Comparison of ENCODE assay signal across 8 cellular contexts in genomic region chr1:30824736-30825429, GRCh38.
DNase-seq lines count a peak whose midpoint lies in the region; ATAC-seq and TF ChIP-seq lines count a peak whose summit lies in the region.

No MANE protein-coding gene starts in this region.

- DNase-seq in breast epithelium (ENCODE audit: low spot score in 2 of 2) (no peak), naive B cell (no peak), HuH-7 (ENCODE audit: low spot score) (no peak), DMS153 (lab: John Stamatoyannopoulos, UW) (no peak), OCI-M1 (lab: John Stamatoyannopoulos, UW) (no peak)

- no peak overlapping the region for H2AFZ ChIP-seq in ACC112 (ENCODE audit: low read length, unreplicated experiment)

- H3K27ac ChIP-seq in ACC112 (ENCODE audit: low read depth, low read length) (no peak overlapping the region), HUES48 (ENCODE audit: low read depth, low read length) (no peak overlapping the region), breast epithelium (peak overlapping the region; percentile 97 to 98)

- H3K4me3 ChIP-seq in ACC112 (ENCODE audit: low read depth, low read length) (peak overlapping the region; percentile 79), HUES48 (ENCODE audit: low read depth, low read length) (peak overlapping the region; percentile 62), breast epithelium (peak overlapping the region in 2 of 3 donors; percentile 48 to 64)

- H3K9me3 ChIP-seq in HUES48 (ENCODE audit: control insufficient read depth, insufficient read depth, low read length) (no peaks in the 10 kb centered on the region), breast epithelium (no peaks in the 10 kb centered on the region)

- peaks cover 64 to 71% (median 70%) of the 10 kb centered on the region in 3 donors for H3K27me3 Mint-ChIP-seq in naive B cell

- peak overlapping the region in 6 of 8 donors; percentile 28 to 89 (median 56) for H3K4me3 Mint-ChIP-seq in naive B cell

- H3K36me3 Mint-ChIP-seq in naive B cell, result peaks cover 0 to 9% of the 10 kb centered on the region in 2 donors

- H3K9me3 Mint-ChIP-seq in naive B cell, result peaks cover 0 to under 1% (median 0%) of the 10 kb centered on the region in 7 donors

- TF ChIP-seq CTCF in breast epithelium (IDR thresholded peaks at IDR 0.05), result no peak

- H3K27me3 ChIP-seq in ACC112 (ENCODE audit: insufficient read depth, low read length), result peaks cover 11% of the 10 kb centered on the region
- peaks cover 11% of the 10 kb centered on the region for H3K27me3 ChIP-seq in HUES48 (ENCODE audit: control insufficient read depth, insufficient read depth, low read length)
- H3K27me3 ChIP-seq in breast epithelium, result no peaks in the 10 kb centered on the region

- intact Hi-C loops in breast epithelium (cut with DNase I; ENCODE audit: low total_unique reads), result no loop called here

- ATAC-seq in naive B cell (ENCODE audit: low read depth in 2 of 2) (no peak), GM19035 (IDR thresholded peaks at IDR 0.05; ENCODE audit: unreplicated experiment) (no peak)

- H3K4me1 ChIP-seq in ACC112 (ENCODE audit: control insufficient read depth, insufficient read depth, low read length, unreplicated experiment), result peaks cover 18% of the 10 kb centered on the region
- H3K4me1 ChIP-seq in HUES48 (ENCODE audit: control insufficient read depth, insufficient read depth, low read length), result peaks cover 12% of the 10 kb centered on the region
- peaks cover 6 to 16% of the 10 kb centered on the region in 2 donors for H3K4me1 ChIP-seq in breast epithelium

- H3K79me2 ChIP-seq in ACC112 (ENCODE audit: control insufficient read depth, insufficient read depth, low read length, unreplicated experiment), result no peaks in the 10 kb centered on the region

- H3K9ac ChIP-seq in HUES48 (ENCODE audit: low read depth, low read length), result no peak overlapping the region; the same call in 1 of the 2 replicates

- H3K36me3 ChIP-seq in ACC112 (ENCODE audit: insufficient read depth, low read length), result no peaks in the 10 kb centered on the region
- H3K36me3 ChIP-seq in HUES48 (ENCODE audit: control insufficient read depth, insufficient read depth, low read length), result no peaks in the 10 kb centered on the region
- no peaks in the 10 kb centered on the region for H3K36me3 ChIP-seq in breast epithelium

- no peak overlapping the region for H3K27ac Mint-ChIP-seq in naive B cell

- peaks cover 18 to 29% (median 24%) of the 10 kb centered on the region in 3 donors for H3K4me1 Mint-ChIP-seq in naive B cell

- no peak for TF ChIP-seq POLR2A in breast epithelium (IDR thresholded peaks at IDR 0.05)

Comparison
In these comparisons a context has a peak if more than half of its experiments do, and no peak if none do; other contexts are left out.
1. H3K27ac ChIP-seq: peak in breast epithelium (2 of 2); none in ACC112 (single experiment) and HUES48 (single experiment).
2. Peak in every context shown above with its lines, with median percentiles within 50 percentile points of each other: H3K4me3 ChIP-seq.